Comparison of ENCODE assay signal across 8 cellular contexts in the genomic region with DNA sequence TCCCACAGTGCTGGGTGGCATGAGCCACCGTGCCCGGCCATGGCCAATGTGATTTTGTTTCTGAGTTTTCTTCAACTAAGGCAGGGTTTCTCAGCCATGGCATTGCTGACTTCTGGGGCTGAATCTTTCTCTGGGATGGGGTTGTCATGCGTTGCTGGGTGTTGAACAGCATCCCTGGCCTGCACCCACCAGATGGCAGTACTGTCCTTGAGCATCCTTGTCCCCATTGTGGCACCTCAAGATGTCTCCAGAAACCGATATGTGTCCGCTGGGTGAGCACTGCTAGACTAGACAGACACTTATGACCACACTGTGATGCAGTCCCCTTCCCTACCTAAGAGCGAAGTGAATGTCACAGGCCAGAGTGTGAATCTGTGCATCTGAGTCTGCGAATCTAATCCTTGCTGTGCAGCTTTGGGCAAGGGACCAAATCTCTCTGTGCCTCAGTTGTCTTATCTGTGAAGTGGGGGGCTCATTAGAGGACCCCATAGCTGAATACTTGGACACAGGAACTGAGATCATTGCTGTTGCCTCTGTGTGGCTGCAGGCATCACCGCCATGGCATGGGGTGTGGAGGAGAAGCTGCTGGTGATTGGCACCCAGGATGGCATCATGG. TPM values are rescaled to one million over a fixed set of nuclear protein-coding genes. Genes with fewer than 3 reads are reported as not detected.
DNase-seq lines count a peak whose midpoint lies in the region; ATAC-seq, FAIRE-seq and TF ChIP-seq lines count a peak whose summit lies in the region.

No MANE protein-coding gene starts in this region.

- peak; percentile 85 for FAIRE-seq in GM12892 (lab: Jason Lieb, UNC)

- ATAC-seq in GM18505 (IDR thresholded peaks at IDR 0.05; ENCODE audit: unreplicated experiment) (no peak), HG03378 (IDR thresholded peaks at IDR 0.05; ENCODE audit: unreplicated experiment) (no peak)

- TF ChIP-seq POLR2A in GM12892 (IDR thresholded peaks at IDR 0.05; ENCODE audit: low read depth, low read length) (no peak), GM18505 (IDR thresholded peaks at IDR 0.05; ENCODE audit: borderline replicate concordance, extremely low read depth, insufficient read depth, insufficient read length) (no peak)

- peak; percentile 69 to 73 for DNase-seq in AML-193 (lab: John Stamatoyannopoulos, UW)
- DNase-seq in GM12892 (ENCODE audit: insufficient read length): peak; percentile 51
- DNase-seq in NOMO-1 (lab: John Stamatoyannopoulos, UW; ENCODE audit: unreplicated experiment in 2 of 2): peak; percentile 60 to 64
- DNase-seq in activated CD8-positive, alpha-beta memory T cell treated with anti-CD3 and anti-CD28 coated beads, Interleukin-2, amount 50 U/mL, for 4 hours: peak; percentile 35
- peak; percentile 48 for DNase-seq in fibroblast of the aortic adventitia (ENCODE audit: low read depth)
- DNase-seq in posterior vena cava (ENCODE audit: low spot score): peak; percentile 82

- peak; percentile 65 for TF ChIP-seq CTCF in fibroblast of the aortic adventitia (IDR thresholded peaks at IDR 0.05; ENCODE audit: insufficient read depth, low read length)

- intact Hi-C loops in posterior vena cava (cut with DNase I): loop anchor here in 1 of 2 donors (10.0 kb wide), 1 partner anchor 46 kb away; a partner anchor contains a TSS

- H3K4me3 ChIP-seq in fibroblast of the aortic adventitia (ENCODE audit: low read depth, low read length): no peak overlapping the region

RNA-seq across cellular contexts. Expression of a gene that starts 50.3 kb away (rescaled TPM):
- 18.8 TPM for polyA plus RNA-seq in GM12892 (2012; ENCODE audit: missing spikeins)
- total RNA-seq in fibroblast of the aortic adventitia (ENCODE audit: low replicate concordance) (19.1 and 19.9 TPM in 2 replicates), posterior vena cava (10 to 100 TPM; 34.6 to 36.5 TPM)

RNA-seq across cellular contexts. Expression of a gene that starts 59.3 kb away (rescaled TPM):
- polyA plus RNA-seq in GM12892 (2012; ENCODE audit: missing spikeins): 0.04 TPM
- total RNA-seq in fibroblast of the aortic adventitia (ENCODE audit: low replicate concordance): not detected in 2 replicates
- total RNA-seq in posterior vena cava: under 1 TPM; 0.05 TPM
